Comparison of ENCODE assay signal across 31 cellular contexts in the genomic region with DNA sequence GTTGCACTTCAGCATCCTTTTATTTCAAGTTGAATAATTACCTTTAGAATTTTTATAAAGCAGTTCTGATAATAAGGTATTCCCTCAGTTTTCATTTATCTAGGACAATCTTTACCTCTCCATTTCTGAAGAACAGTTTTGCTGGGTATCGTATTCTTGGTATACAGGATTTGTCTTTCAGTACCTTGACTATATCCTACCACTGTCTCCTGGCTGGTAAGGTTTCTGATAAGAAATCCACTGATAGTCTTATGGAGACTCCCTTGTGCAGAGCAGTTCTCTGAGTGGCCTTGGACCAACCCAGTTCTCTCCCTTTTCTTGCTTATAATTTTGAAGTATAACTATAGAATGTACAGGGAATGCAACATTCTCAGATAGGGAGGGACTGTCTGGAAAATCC. TPM values are rescaled to one million over a fixed set of nuclear protein-coding genes. Genes with fewer than 3 reads are reported as not detected.
"Had no signal": no experiment of that assay in that cellular context is flagged by ENCODE, and none has a peak within 500 bp of the region (broad histone marks: within the 10 kb centered on the region; RNA-seq: fewer than 3 reads in every experiment).

No MANE protein-coding gene starts in this region.

- ATAC-seq: effector memory CD8-positive, alpha-beta T cell; esophagus mucosa; gastrocnemius medialis; heart right ventricle; left colon; left lobe of liver; lower lobe of right lung; naive thymus-derived CD4-positive, alpha-beta T cell; natural killer cell had no signal

- H3K36me3 ChIP-seq: colonic mucosa, esophagus squamous epithelium, gastrocnemius medialis, heart right ventricle, left ventricle myocardium inferior, lower lobe of right lung had no signal

- H3K4me1 Mint-ChIP-seq: endodermal cell; immature natural killer cell; naive thymus-derived CD4-positive, alpha-beta T cell; natural killer cell had no signal

- H3K9me3 ChIP-seq: colonic mucosa, gastrocnemius medialis had no signal

- H3K27ac ChIP-seq: colonic mucosa, epithelial cell of prostate, esophagus squamous epithelium, gastrocnemius medialis, heart right ventricle, left ventricle myocardium inferior, lower lobe of right lung had no signal

- H3K4me3 Mint-ChIP-seq: dendritic cell treated with granulocyte-macrophage colony-stimulating factor and Interleukin-4, amounts not matched to agents 40 ng/mL and 50 ng/mL, for 4 days; effector memory CD8-positive, alpha-beta T cell; endodermal cell; immature natural killer cell; natural killer cell had no signal

- H3K27ac Mint-ChIP-seq: dendritic cell treated with granulocyte-macrophage colony-stimulating factor and Interleukin-4, amounts not matched to agents 40 ng/mL and 50 ng/mL, for 4 days; effector memory CD8-positive, alpha-beta T cell; endodermal cell; immature natural killer cell; naive thymus-derived CD4-positive, alpha-beta T cell; natural killer cell had no signal

- H3K4me3 ChIP-seq: colonic mucosa, esophagus squamous epithelium, heart right ventricle, left ventricle myocardium inferior, lower lobe of right lung had no signal

- H3K27me3 ChIP-seq: colonic mucosa, esophagus squamous epithelium, gastrocnemius medialis, heart right ventricle had no signal

- H3K27me3 Mint-ChIP-seq: dendritic cell treated with granulocyte-macrophage colony-stimulating factor and Interleukin-4, amounts not matched to agents 40 ng/mL and 50 ng/mL, for 4 days; effector memory CD8-positive, alpha-beta T cell had no signal

- DNase-seq: colonic mucosa; cortex of kidney; effector CD8-positive, alpha-beta T cell; effector memory CD8-positive, alpha-beta T cell; endodermal cell; erythroblast; esophagus squamous epithelium; foreskin fibroblast; foreskin melanocyte; gastrocnemius medialis; glutamatergic neuron; head of caudate nucleus; heart right ventricle; hippocampal formation; immature natural killer cell; islet precursor cell; kidney; kidney glomerular epithelial cell; left colon; left ventricle myocardium inferior; lower lobe of right lung; mesenchymal stem cell; midbrain; naive thymus-derived CD4-positive, alpha-beta T cell; natural killer cell had no signal

- H3K4me1 ChIP-seq: colonic mucosa, esophagus squamous epithelium, gastrocnemius medialis, heart right ventricle, left ventricle myocardium inferior, lower lobe of right lung had no signal

RNA-seq across cellular contexts. Expression of a gene that starts 51.3 kb away (rescaled TPM):
- total RNA-seq: dermis microvascular lymphatic vessel endothelial cell, gastrocnemius medialis, left ventricle myocardium inferior, lung microvascular endothelial cell had no signal
